Comparison of ENCODE assay signal across 1 cellular context in the genomic region with DNA sequence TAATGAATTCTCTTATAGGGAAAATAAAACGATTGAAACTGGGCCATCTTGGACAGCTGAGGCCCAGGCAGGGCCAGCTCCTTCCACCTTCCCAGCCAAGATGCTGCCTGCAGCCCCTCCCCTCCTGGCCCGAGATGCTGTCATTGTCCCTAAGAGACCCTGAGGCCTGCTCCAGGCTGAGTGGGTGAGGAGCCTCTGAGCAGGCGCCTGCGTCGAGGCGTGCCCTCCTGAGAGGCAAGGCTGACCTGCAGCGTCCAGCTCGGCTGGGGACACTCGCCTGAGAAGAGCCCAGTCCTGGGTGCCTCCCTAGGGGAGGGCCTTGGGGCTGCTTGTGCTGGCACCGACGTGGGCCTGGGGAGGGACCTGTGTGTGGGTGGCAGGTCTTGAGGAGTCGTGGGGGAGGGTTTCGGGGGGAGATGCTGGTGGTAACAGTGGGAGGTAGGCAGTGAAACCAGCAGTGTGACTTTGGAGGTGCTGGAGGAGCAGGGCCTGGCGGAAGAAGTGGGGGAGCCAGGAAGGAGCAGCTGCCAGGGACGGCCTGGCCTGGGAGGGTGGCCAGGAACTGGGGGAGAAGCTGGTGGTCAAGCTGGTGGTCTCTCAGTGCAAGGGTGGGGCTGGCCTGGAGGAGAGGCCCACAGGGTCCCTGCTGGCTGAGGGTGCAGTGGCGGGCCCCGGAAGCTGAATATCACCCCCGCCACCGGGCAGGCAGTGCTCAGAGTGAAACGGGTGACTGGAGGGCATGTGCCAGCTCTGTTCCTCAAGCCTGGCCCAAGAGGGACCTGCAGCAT.
TF ChIP-seq lines count a peak whose summit lies in the region.

No MANE protein-coding gene starts in this region.

TF ChIP-seq in endothelial cell of umbilical vein, 7 proteins besides CTCF, POLR2A, EP300 and RAD21 (continued from another document):
- no peak for TF ChIP-seq POLR2AphosphoS5 (IDR thresholded peaks at IDR 0.05; ENCODE audit: insufficient read depth, low read depth, low read length)
- no peak for TF ChIP-seq GATA2 (IDR thresholded peaks at IDR 0.05; ENCODE audit: insufficient read depth, insufficient read length, low read depth, low read length)
- TF ChIP-seq JUN (IDR thresholded peaks at IDR 0.05; ENCODE audit: borderline replicate concordance, insufficient read depth, insufficient read length, low read depth): no peak
- no peak for TF ChIP-seq FOS (IDR thresholded peaks at IDR 0.05; ENCODE audit: borderline replicate concordance, insufficient read depth, low read length)
